7 cellular contexts compared by ENCODE assay signal in genomic region chr18:45664824-45665763, GRCh38.
DNase-seq lines count a peak whose midpoint lies in the region; ATAC-seq and TF ChIP-seq lines count a peak whose summit lies in the region.

No MANE protein-coding gene starts in this region.

- peak; percentile 90 for TF ChIP-seq CTCF in GM12864 (IDR thresholded peaks at IDR 0.05; ENCODE audit: low read depth, low read length, missing control alignments)

- no peak overlapping the region for H3K27ac ChIP-seq in caudate nucleus (ENCODE audit: low read depth, low read length)

- H3K4me3 ChIP-seq in GM12864 (ENCODE audit: low read depth, low read length), result no peak overlapping the region

- peak; percentile 55 for ATAC-seq in HG02798 (IDR thresholded peaks at IDR 0.05; ENCODE audit: poor library complexity, unreplicated experiment)

- DNase-seq in GM12864 (ENCODE audit: low read depth) (peak; percentile 35), NCI-H2107 (lab: John Stamatoyannopoulos, UW) (peak; percentile 65), caudate nucleus (lab: John Stamatoyannopoulos, UW) (peak in 50 of 61 donors; percentile 3 to 80 (median 30)), kidney glomerular epithelial cell (lab: John Stamatoyannopoulos, UW) (peak; percentile 56)
- DNase-seq in activated CD4-positive, CD25-positive, alpha-beta regulatory T cell (lab: John Stamatoyannopoulos, UW), result peak; percentile 34 to 43 (median 40)
- peak; percentile 58 to 63 for DNase-seq in stimulated activated CD4-positive, alpha-beta T cell treated with anti-CD3 and anti-CD28 coated beads, Interleukin-2, amount 100 ng/mL, for 48 hours
